ENCODE assay signal across 24 cellular contexts in the genomic region with DNA sequence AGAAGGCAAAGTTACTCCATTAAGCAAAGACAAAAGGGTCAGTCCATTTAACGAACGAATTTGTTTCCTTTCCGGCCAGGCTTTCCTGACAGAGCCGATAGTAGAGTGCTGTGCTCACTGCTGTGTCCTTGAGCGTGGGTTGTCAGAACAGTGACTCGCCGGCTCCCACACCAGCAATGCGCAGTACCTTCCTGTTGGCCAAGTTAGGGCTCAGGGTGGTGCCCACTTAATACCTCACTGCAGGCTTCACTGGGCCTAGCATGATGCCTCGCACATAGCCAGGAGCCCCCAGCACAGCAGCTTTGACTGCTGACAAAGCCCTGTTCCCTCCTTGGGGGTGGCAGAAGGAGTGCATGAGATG.
A peak's percentile ranks its signal among the peaks of the same experiment; 100 is the strongest.
DNase-seq lines count a peak whose midpoint lies in the region; ATAC-seq and TF ChIP-seq lines count a peak whose summit lies in the region.
"Had no signal": no experiment of that assay in that cellular context is flagged by ENCODE, and none has a peak within 500 bp of the region (broad histone marks: within the 10 kb centered on the region; RNA-seq: fewer than 3 reads in every experiment).

No MANE protein-coding gene starts in this region.

- H3K4me3 ChIP-seq in GM23338 (no peak overlapping the region), H7 (ENCODE audit: insufficient read depth, low read depth, low read length) (no peak overlapping the region)
- H3K4me3 ChIP-seq: MG63, SK-N-MC had no signal

- peaks cover 24% of the 10 kb centered on the region for H3K4me1 ChIP-seq in GM23338 (ENCODE audit: insufficient read depth)

- ATAC-seq in GM23338 (peak; percentile 41; the same call in 2 of the 3 replicates), omental fat pad (ENCODE audit: low FRiP score) (peak; percentile 27), HG02938 (IDR thresholded peaks at IDR 0.05; ENCODE audit: unreplicated experiment) (no peak)
- no peak for ATAC-seq in activated T-helper 17 cell treated with anti-CD3 and anti-CD28 coated beads, Interleukin-2, amount 50 U/mL, for 72 hours (replicated peaks)
- ATAC-seq: activated CD4-positive, CD25-positive, alpha-beta regulatory T cell treated with anti-CD3 and anti-CD28 coated beads, Interleukin-2, amount 50 U/mL, for 24 hours; activated CD8-positive, alpha-beta T cell treated with anti-CD3 and anti-CD28 coated beads, Interleukin-2, amount 10 ng/mL, durations not matched to agents 7 days and 5 days; effector memory CD8-positive, alpha-beta T cell; naive thymus-derived CD8-positive, alpha-beta T cell had no signal

- no peaks in the 10 kb centered on the region for H3F3A ChIP-seq in GM23338 (replicated peaks; ENCODE audit: low read depth)

- no peaks in the 10 kb centered on the region for H3K9me3 Mint-ChIP-seq in GM23338
- no peaks in the 10 kb centered on the region for H3K9me3 Mint-ChIP-seq in activated T-helper 17 cell treated with anti-CD3 and anti-CD28 coated beads, Interleukin-2, amount 50 U/mL, for 72 hours
- H3K9me3 Mint-ChIP-seq: effector memory CD8-positive, alpha-beta T cell; immature natural killer cell; memory B cell; naive thymus-derived CD8-positive, alpha-beta T cell; T-helper 2 cell treated with Interferon-gamma antibody and Interleukin-4, amounts not matched to agents 5 μg/mL and 100 μg/mL, for 36 hours had no signal

- H3K9me2 ChIP-seq in GM23338 (ENCODE audit: insufficient read depth) = no peaks in the 10 kb centered on the region

- no peaks in the 10 kb centered on the region for H3K79me2 ChIP-seq in GM23338 (replicated peaks; ENCODE audit: insufficient read depth)

- no peak overlapping the region for H2AFZ ChIP-seq in GM23338

- no peaks in the 10 kb centered on the region for H4K20me1 ChIP-seq in GM23338 (replicated peaks; ENCODE audit: insufficient read depth)

- peaks cover 6% of the 10 kb centered on the region for H3K27me3 Mint-ChIP-seq in GM23338 (ENCODE audit: insufficient read depth, low read depth, poor library complexity)
- H3K27me3 Mint-ChIP-seq in activated T-helper 17 cell treated with anti-CD3 and anti-CD28 coated beads, Interleukin-2, amount 50 U/mL, for 72 hours = no peaks in the 10 kb centered on the region
- H3K27me3 Mint-ChIP-seq: effector memory CD8-positive, alpha-beta T cell; memory B cell; naive thymus-derived CD8-positive, alpha-beta T cell had no signal

- no peak overlapping the region for H3K27ac Mint-ChIP-seq in GM23338
- H3K27ac Mint-ChIP-seq in activated T-helper 17 cell treated with anti-CD3 and anti-CD28 coated beads, Interleukin-2, amount 50 U/mL, for 72 hours = peak overlapping the region; percentile 54
- H3K27ac Mint-ChIP-seq: activated CD8-positive, alpha-beta T cell treated with anti-CD3 and anti-CD28 coated beads, Interleukin-2, amount 10 ng/mL, durations not matched to agents 7 days and 5 days; effector memory CD8-positive, alpha-beta T cell; immature natural killer cell; memory B cell; T-helper 2 cell treated with Interferon-gamma antibody and Interleukin-4, amounts not matched to agents 5 μg/mL and 100 μg/mL, for 36 hours had no signal

- DNase-seq in GM23338 (ENCODE audit: low spot score) (no peak), iris pigment epithelial cell (ENCODE audit: low read depth) (peak; percentile 33), omental fat pad (ENCODE audit: low spot score) (no peak), H7 (no peak), DMS79 (lab: John Stamatoyannopoulos, UW) (no peak)
- DNase-seq in stimulated activated CD4-positive, alpha-beta T cell treated with anti-CD3 and anti-CD28 coated beads, Interleukin-15, amount 100 ng/mL, for 24 hours = no peak
- DNase-seq: ACHN; activated CD8-positive, alpha-beta T cell treated with anti-CD3 and anti-CD28 coated beads, Interleukin-2, amount 10 ng/mL, durations not matched to agents 7 days and 5 days; activated naive CD4-positive, alpha-beta T cell; activated T-cell treated with anti-CD3 and anti-CD28 coated beads, Interleukin-2, amount 50 U/mL, for 1 hour; C1 segment of cervical spinal cord; effector memory CD8-positive, alpha-beta T cell; head of caudate nucleus; immature natural killer cell; MG63; naive thymus-derived CD8-positive, alpha-beta T cell; NCI-H1417 treated with DMSO at 0.1 percent for 48 hours had no signal

- no peak overlapping the region for H3K27ac ChIP-seq in GM23338 (ENCODE audit: low read depth)
- H3K27ac ChIP-seq: HL-60, SK-N-MC had no signal

- no peak overlapping the region for H3K4me3 Mint-ChIP-seq in GM23338
- H3K4me3 Mint-ChIP-seq in activated T-helper 17 cell treated with anti-CD3 and anti-CD28 coated beads, Interleukin-2, amount 50 U/mL, for 72 hours = no peak overlapping the region
- H3K4me3 Mint-ChIP-seq: activated CD8-positive, alpha-beta T cell treated with anti-CD3 and anti-CD28 coated beads, Interleukin-2, amount 10 ng/mL, durations not matched to agents 7 days and 5 days; effector memory CD8-positive, alpha-beta T cell; immature natural killer cell; memory B cell; naive thymus-derived CD8-positive, alpha-beta T cell; T-helper 2 cell treated with Interferon-gamma antibody and Interleukin-4, amounts not matched to agents 5 μg/mL and 100 μg/mL, for 36 hours had no signal

- H3K36me3 ChIP-seq in GM23338 (ENCODE audit: insufficient read depth) = no peaks in the 10 kb centered on the region
- H3K36me3 ChIP-seq in H7 (replicated peaks; ENCODE audit: control insufficient read depth, insufficient read depth, low read length) = no peaks in the 10 kb centered on the region
- H3K36me3 ChIP-seq: MG63 had no signal

- H3K4me1 Mint-ChIP-seq in GM23338 = peaks cover 41% of the 10 kb centered on the region
- no peaks in the 10 kb centered on the region for H3K4me1 Mint-ChIP-seq in activated T-helper 17 cell treated with anti-CD3 and anti-CD28 coated beads, Interleukin-2, amount 50 U/mL, for 72 hours
- H3K4me1 Mint-ChIP-seq: immature natural killer cell; memory B cell; naive thymus-derived CD8-positive, alpha-beta T cell had no signal

- TF ChIP-seq CTCF in GM23338 (conservative IDR thresholded peaks at IDR 0.05; ENCODE audit: low read depth in 2 of 2) (no peak), omental fat pad (IDR thresholded peaks at IDR 0.05) (no peak)

- no peaks in the 10 kb centered on the region for H3K36me3 Mint-ChIP-seq in GM23338 (ENCODE audit: low read depth)
- H3K36me3 Mint-ChIP-seq in activated T-helper 17 cell treated with anti-CD3 and anti-CD28 coated beads, Interleukin-2, amount 50 U/mL, for 72 hours (ENCODE audit: low read depth) = peaks cover under 1% of the 10 kb centered on the region

- H3K27me3 ChIP-seq in GM23338 (ENCODE audit: insufficient read depth) (no peaks in the 10 kb centered on the region), H7 (ENCODE audit: control insufficient read depth, insufficient read depth, low read length) (no peaks in the 10 kb centered on the region)
- H3K27me3 ChIP-seq: MG63 had no signal

- no peak overlapping the region for H3K4me2 ChIP-seq in GM23338

TF ChIP-seq in GM23338, 12 proteins besides CTCF, POLR2A, EP300 and RAD21 (continues in another document):
- no peak for TF ChIP-seq STAT1 (IDR thresholded peaks at IDR 0.05; ENCODE audit: unreplicated experiment)
- no peak for TF ChIP-seq POLR2AphosphoS5 (IDR thresholded peaks at IDR 0.05; ENCODE audit: low read depth)
- no peak for TF ChIP-seq EZH2 (IDR thresholded peaks at IDR 0.05; ENCODE audit: low read depth, unreplicated experiment)
- no peak for TF ChIP-seq NANOG (IDR thresholded peaks at IDR 0.05; ENCODE audit: borderline replicate concordance)
- TF ChIP-seq EZH2phosphoT487 (IDR thresholded peaks at IDR 0.05; ENCODE audit: unreplicated experiment) = no peak
- no peak for TF ChIP-seq CREB1 (CRISPR knock-in tag; IDR thresholded peaks at IDR 0.05; ENCODE audit: low read depth)
- TF ChIP-seq, protein P1, sequence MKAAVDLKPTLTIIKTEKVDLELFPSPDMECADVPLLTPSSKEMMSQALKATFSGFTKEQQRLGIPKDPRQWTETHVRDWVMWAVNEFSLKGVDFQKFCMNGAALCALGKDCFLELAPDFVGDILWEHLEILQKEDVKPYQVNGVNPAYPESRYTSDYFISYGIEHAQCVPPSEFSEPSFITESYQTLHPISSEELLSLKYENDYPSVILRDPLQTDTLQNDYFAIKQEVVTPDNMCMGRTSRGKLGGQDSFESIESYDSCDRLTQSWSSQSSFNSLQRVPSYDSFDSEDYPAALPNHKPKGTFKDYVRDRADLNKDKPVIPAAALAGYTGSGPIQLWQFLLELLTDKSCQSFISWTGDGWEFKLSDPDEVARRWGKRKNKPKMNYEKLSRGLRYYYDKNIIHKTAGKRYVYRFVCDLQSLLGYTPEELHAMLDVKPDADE (IDR thresholded peaks at IDR 0.05) = no peak
- TF ChIP-seq ZNF331 (CRISPR knock-in tag; IDR thresholded peaks at IDR 0.05; ENCODE audit: low read depth) = no peak

Comparison
In these comparisons a context has a peak if more than half of its experiments do, and no peak if none do; other contexts are left out.
1. ATAC-seq: peak in GM23338 (single experiment) and omental fat pad (single experiment); none in activated T-helper 17 cell treated with anti-CD3 and anti-CD28 coated beads, Interleukin-2, amount 50 U/mL, for 72 hours (single experiment) and HG02938 (single experiment).